ENCODE assay signal across 15 cellular contexts in genomic region chr2:234286118-234286598, GRCh38.
A peak's percentile ranks its signal among the peaks of the same experiment; 100 is the strongest.
DNase-seq lines count a peak whose midpoint lies in the region; ATAC-seq and TF ChIP-seq lines count a peak whose summit lies in the region.
"Had no signal": no experiment of that assay in that cellular context is flagged by ENCODE, and none has a peak within 500 bp of the region (broad histone marks: within the 10 kb centered on the region; RNA-seq: fewer than 3 reads in every experiment).

No MANE protein-coding gene starts in this region.

- H3K27ac ChIP-seq in DND-41 (ENCODE audit: low read length) (peak overlapping the region; percentile 75), Panc1 (ENCODE audit: low read length) (peak overlapping the region; percentile 67), brain microvascular endothelial cell (peak overlapping the region; percentile 75)
- H3K27ac ChIP-seq: heart right ventricle, spleen had no signal

- H3K9me3 ChIP-seq in DND-41 (ENCODE audit: insufficient read depth, low read length, severe bottlenecking) (no peaks in the 10 kb centered on the region), Panc1 (ENCODE audit: control insufficient read depth, insufficient read depth, low read depth, low read length) (peaks cover 3% of the 10 kb centered on the region; the same call in 1 of the 2 replicates)
- H3K9me3 ChIP-seq: BE2C, heart right ventricle, spleen had no signal

- TF ChIP-seq CTCF in DND-41 (IDR thresholded peaks at IDR 0.05; ENCODE audit: borderline replicate concordance, extremely low read depth, low read length, poor library complexity, severe bottlenecking) (no peak), Panc1 (IDR thresholded peaks at IDR 0.05) (no peak), brain microvascular endothelial cell (IDR thresholded peaks at IDR 0.05; ENCODE audit: low read depth, low read length, missing control alignments) (no peak)

- intact Hi-C loops in Panc1 (cut with micrococcal nuclease; ENCODE audit: unreplicated experiment) = no loop called here
- intact Hi-C loops in left colon (cut with DNase I, micrococcal nuclease) = loop anchor here in 1 of 2 donors (5.0 kb wide), 1 partner anchor 216 kb away; no protein-coding TSS in a partner anchor

- no peak overlapping the region for H2AFZ ChIP-seq in DND-41 (ENCODE audit: low read depth, low read length)

- H3K4me2 ChIP-seq in DND-41 (ENCODE audit: insufficient read depth, low read length) = no peak overlapping the region

- H3K4me1 ChIP-seq in DND-41 (ENCODE audit: insufficient read depth, low read length) = peaks cover 63% of the 10 kb centered on the region
- peaks cover 12% of the 10 kb centered on the region for H3K4me1 ChIP-seq in Panc1 (ENCODE audit: control insufficient read depth, insufficient read depth, low read length)

- CTCF ChIA-PET in Panc1 (lab: Charles Lee) = no interaction called here

- peak; percentile 49 for DNase-seq in DND-41
- DNase-seq in Panc1 (ENCODE audit: low read depth, low spot score) = no peak
- peak; percentile 85 for DNase-seq in brain microvascular endothelial cell
- DNase-seq in myocyte (ENCODE audit: low read depth) = peak; percentile 34
- DNase-seq in NCI-H146 treated with DMSO at 0.1 percent for 48 hours (lab: John Stamatoyannopoulos, UW; ENCODE audit: unreplicated experiment) = no peak
- no peak for DNase-seq in left colon
- DNase-seq: BE2C; heart right ventricle; NCI-H1092 treated with DMSO at 0.1 percent for 48 hours; NK-92 treated with Interleukin-12 subunit alpha and Interleukin-12 subunit beta, amount 100 ng/mL, for 24 hours; spleen; T-helper 17 cell had no signal

- H3K4me3 ChIP-seq in DND-41 (ENCODE audit: low read depth in 1 of 2, low read length in 2 of 2) = no peak overlapping the region
- no peak overlapping the region for H3K4me3 ChIP-seq in Panc1 (ENCODE audit: low read depth in 2 of 2, low read length in 2 of 2)
- no peak overlapping the region for H3K4me3 ChIP-seq in brain microvascular endothelial cell (ENCODE audit: low read depth, low read length)
- H3K4me3 ChIP-seq: heart right ventricle, spleen had no signal

- no peak overlapping the region; the same call in 1 of the 2 replicates for H3K9ac ChIP-seq in DND-41 (ENCODE audit: low read depth, low read length)

- ATAC-seq in DND-41 (ENCODE audit: insufficient read depth, low read depth) (no peak), Panc1 (no peak), HG03280 (IDR thresholded peaks at IDR 0.05; ENCODE audit: unreplicated experiment) (no peak), left colon (no peak), HG03039 (IDR thresholded peaks at IDR 0.05; ENCODE audit: unreplicated experiment) (no peak)
- ATAC-seq: activated CD4-positive, CD25-positive, alpha-beta regulatory T cell treated with anti-CD3 and anti-CD28 coated beads, Interleukin-2, amount 50 U/mL, for 24 hours; heart right ventricle; T-helper 17 cell had no signal

- no peaks in the 10 kb centered on the region for H3K27me3 ChIP-seq in DND-41 (ENCODE audit: insufficient read depth, low read length, poor library complexity)
- H3K27me3 ChIP-seq in Panc1 (ENCODE audit: control insufficient read depth, insufficient read depth, low read length) = no peaks in the 10 kb centered on the region
- H3K27me3 ChIP-seq in brain microvascular endothelial cell (replicated peaks) = no peaks in the 10 kb centered on the region
- H3K27me3 ChIP-seq: BE2C had no signal

- in situ Hi-C loops in Panc1 (cut with HindIII; ENCODE audit: low pct_unique_long_range_greater_than_20kb, low sequenced_read_pairs) (no loop called here), brain microvascular endothelial cell (cut with HindIII; ENCODE audit: low pct_ligation_motif_present, low sequenced_read_pairs) (no loop called here)

- H3K36me3 ChIP-seq in DND-41 (ENCODE audit: insufficient read depth, low read length) (no peaks in the 10 kb centered on the region), Panc1 (ENCODE audit: control insufficient read depth, insufficient read depth, low read length) (no peaks in the 10 kb centered on the region), brain microvascular endothelial cell (replicated peaks) (no peaks in the 10 kb centered on the region)
- H3K36me3 ChIP-seq: BE2C, heart right ventricle, spleen had no signal

- POLR2A ChIA-PET in Panc1 (lab: Charles Lee) = no interaction called here

- H3K79me2 ChIP-seq in DND-41 (ENCODE audit: insufficient read depth, low read length) = peaks cover 6% of the 10 kb centered on the region

- BruUV-seq in Panc1 (replicated peaks; lab: Mats Ljungman, UMichigan) = no TSS peak

- H4K20me1 ChIP-seq in DND-41 (ENCODE audit: insufficient read depth, low read length) = no peaks in the 10 kb centered on the region

Comparison
In these comparisons a context has a peak if more than half of its experiments do, and no peak if none do; other contexts are left out.
1. DNase-seq: peak in DND-41 (single experiment), brain microvascular endothelial cell (single experiment) and myocyte (single experiment); none in Panc1 (single experiment), NCI-H146 treated with DMSO at 0.1 percent for 48 hours (single experiment) and left colon (0 of 2).
2. Peak in every context shown above with its lines, with median percentiles within 50 percentile points of each other: H3K27ac ChIP-seq.